13 cellular contexts compared by ENCODE assay signal in genomic region chr10:91104185-91105041, GRCh38.
DNase-seq lines count a peak whose midpoint lies in the region; ATAC-seq and TF ChIP-seq lines count a peak whose summit lies in the region.
"Had no signal": no experiment of that assay in that cellular context is flagged by ENCODE, and none has a peak within 500 bp of the region (broad histone marks: within the 10 kb centered on the region; RNA-seq: fewer than 3 reads in every experiment).

No MANE protein-coding gene starts in this region.

- peak; percentile 45 for ATAC-seq in GM18502 (IDR thresholded peaks at IDR 0.05; ENCODE audit: poor library complexity, unreplicated experiment)
- peak; percentile 10 for ATAC-seq in GM21515 (IDR thresholded peaks at IDR 0.05; ENCODE audit: unreplicated experiment)
- ATAC-seq in GM18873 (IDR thresholded peaks at IDR 0.05; ENCODE audit: low FRiP score, unreplicated experiment), result no peak
- ATAC-seq: effector memory CD8-positive, alpha-beta T cell had no signal

- TF ChIP-seq CTCF in neural progenitor cell (IDR thresholded peaks at IDR 0.05), result no peak

- no peaks in the 10 kb centered on the region for H4K20me1 ChIP-seq in neural progenitor cell (ENCODE audit: low read depth)

- H3K27ac ChIP-seq in KOPT-K1 (ENCODE audit: low read depth, low read length, poor library complexity, severe bottlenecking) (peak overlapping the region; percentile 53), neural progenitor cell (no peak overlapping the region)
- H3K27ac ChIP-seq: brain microvascular endothelial cell had no signal

- H3K9ac ChIP-seq in neural progenitor cell, result no peak overlapping the region

- DNase-seq in neural progenitor cell (ENCODE audit: low spot score) (no peak), middle frontal gyrus (ENCODE audit: extremely low spot score, low spot score) (no peak), Kasumi-1 (lab: John Stamatoyannopoulos, UW) (no peak)
- DNase-seq: activated naive CD4-positive, alpha-beta T cell; brain microvascular endothelial cell; CD4-positive, alpha-beta T cell; effector memory CD8-positive, alpha-beta T cell; kidney glomerular epithelial cell; NCI-H2029 had no signal

- H3K4me3 ChIP-seq in neural progenitor cell, result no peak overlapping the region

- peaks cover 22% of the 10 kb centered on the region for H3K9me3 Mint-ChIP-seq in neural progenitor cell
- H3K9me3 Mint-ChIP-seq: CD4-positive, alpha-beta T cell; effector memory CD8-positive, alpha-beta T cell had no signal

- H3K27me3 ChIP-seq in neural progenitor cell, result no peaks in the 10 kb centered on the region
- H3K27me3 ChIP-seq: brain microvascular endothelial cell had no signal

- H3K79me2 ChIP-seq in neural progenitor cell (ENCODE audit: low read depth), result no peaks in the 10 kb centered on the region

- H3K9me3 ChIP-seq in KOPT-K1 (ENCODE audit: insufficient read depth, low read length, poor library complexity, severe bottlenecking) (no peaks in the 10 kb centered on the region), neural progenitor cell (ENCODE audit: low read depth) (no peaks in the 10 kb centered on the region)

- H3K4me3 Mint-ChIP-seq in neural progenitor cell, result no peak overlapping the region
- H3K4me3 Mint-ChIP-seq: CD4-positive, alpha-beta T cell; effector memory CD8-positive, alpha-beta T cell had no signal

- peaks cover 2% of the 10 kb centered on the region for H3K36me3 Mint-ChIP-seq in neural progenitor cell

- no peaks in the 10 kb centered on the region for H3F3A ChIP-seq in neural progenitor cell (ENCODE audit: low read depth)

- peaks cover 4% of the 10 kb centered on the region for H3K4me1 ChIP-seq in neural progenitor cell

- H3K27me3 Mint-ChIP-seq in neural progenitor cell (ENCODE audit: insufficient read depth, low read depth), result peaks cover 2% of the 10 kb centered on the region
- H3K27me3 Mint-ChIP-seq: CD4-positive, alpha-beta T cell had no signal

- peak overlapping the region; percentile 65 for H3K27ac Mint-ChIP-seq in neural progenitor cell
- H3K27ac Mint-ChIP-seq: CD4-positive, alpha-beta T cell; effector memory CD8-positive, alpha-beta T cell had no signal

- no peak overlapping the region for H2AFZ ChIP-seq in neural progenitor cell (replicated peaks)

- no peak overlapping the region for H3K4me2 ChIP-seq in neural progenitor cell

- H3K4me1 Mint-ChIP-seq in neural progenitor cell, result peaks cover 29% of the 10 kb centered on the region

- H3K36me3 ChIP-seq in KOPT-K1 (ENCODE audit: insufficient read depth, low read length) (no peaks in the 10 kb centered on the region), neural progenitor cell (no peaks in the 10 kb centered on the region)
- H3K36me3 ChIP-seq: brain microvascular endothelial cell had no signal
